Comparison of ENCODE assay signal across 17 cellular contexts in genomic region chr5:124235031-124235562, GRCh38.
"Had no signal": no experiment of that assay in that cellular context is flagged by ENCODE, and none has a peak within 500 bp of the region (broad histone marks: within the 10 kb centered on the region; RNA-seq: fewer than 3 reads in every experiment).

No MANE protein-coding gene starts in this region.

- H3K4me1 Mint-ChIP-seq: activated CD4-positive, alpha-beta T cell treated with anti-CD3 and anti-CD28 coated beads, Interleukin-2, amount 10 ng/mL, durations not matched to agents 7 days and 5 days had no signal

- H3K27ac ChIP-seq: foreskin keratinocyte, heart left ventricle, parathyroid adenoma had no signal

- H3K27ac Mint-ChIP-seq: activated CD4-positive, alpha-beta T cell treated with anti-CD3 and anti-CD28 coated beads, Interleukin-2, amount 10 ng/mL, durations not matched to agents 7 days and 5 days; activated naive CD8-positive, alpha-beta T cell; dendritic cell treated with granulocyte-macrophage colony-stimulating factor and Interleukin-4, amounts not matched to agents 40 ng/mL and 50 ng/mL, for 4 days; effector memory CD8-positive, alpha-beta T cell; stimulated activated memory B cell treated with anti-CD40 and anti-IgM and Interleukin-4, amounts not matched to agents 10 μg/mL and 1 μg/mL and 100 μg/mL, for 72 hours; T-helper 2 cell treated with Interferon-gamma antibody and Interleukin-4, amounts not matched to agents 5 μg/mL and 100 μg/mL, for 36 hours had no signal

- DNase-seq: activated CD4-positive, alpha-beta T cell treated with anti-CD3 and anti-CD28 coated beads, Interleukin-2, amount 10 ng/mL, durations not matched to agents 7 days and 5 days; activated CD4-positive, CD25-positive, alpha-beta regulatory T cell; activated CD8-positive, alpha-beta memory T cell treated with anti-CD3 and anti-CD28 coated beads, Interleukin-2, amount 50 U/mL, for 48 hours; activated gamma-delta T cell treated with Interleukin-2 at 50 U/mL for 16 hours; effector memory CD8-positive, alpha-beta T cell; foreskin keratinocyte; heart left ventricle; kidney glomerular epithelial cell; stimulated activated CD4-positive, alpha-beta T cell treated with anti-CD3 and anti-CD28 coated beads, Interleukin-12 subunit alpha, Interleukin-12 subunit beta, amount 100 ng/mL, for 4 hours; stimulated activated CD4-positive, alpha-beta T cell treated with anti-CD3 and anti-CD28 coated beads, Interleukin-2, amount 100 ng/mL, for 24 hours; trophoblast cell had no signal

- H3K9me3 Mint-ChIP-seq: activated CD4-positive, alpha-beta T cell treated with anti-CD3 and anti-CD28 coated beads, Interleukin-2, amount 10 ng/mL, durations not matched to agents 7 days and 5 days; stimulated activated memory B cell treated with anti-CD40 and anti-IgM and Interleukin-4, amounts not matched to agents 10 μg/mL and 1 μg/mL and 100 μg/mL, for 72 hours had no signal

- H3K36me3 ChIP-seq: heart left ventricle had no signal

- H3K27me3 ChIP-seq: foreskin keratinocyte, heart left ventricle had no signal

- H3K36me3 Mint-ChIP-seq: activated naive CD8-positive, alpha-beta T cell; brain; stimulated activated memory B cell treated with anti-CD40 and anti-IgM and Interleukin-4, amounts not matched to agents 10 μg/mL and 1 μg/mL and 100 μg/mL, for 72 hours had no signal

- H3K27me3 Mint-ChIP-seq: activated CD4-positive, alpha-beta T cell treated with anti-CD3 and anti-CD28 coated beads, Interleukin-2, amount 10 ng/mL, durations not matched to agents 7 days and 5 days; activated naive CD8-positive, alpha-beta T cell; dendritic cell treated with granulocyte-macrophage colony-stimulating factor and Interleukin-4, amounts not matched to agents 40 ng/mL and 50 ng/mL, for 4 days; effector memory CD8-positive, alpha-beta T cell; stimulated activated memory B cell treated with anti-CD40 and anti-IgM and Interleukin-4, amounts not matched to agents 10 μg/mL and 1 μg/mL and 100 μg/mL, for 72 hours had no signal

- H3K4me3 ChIP-seq: heart left ventricle had no signal

- ATAC-seq: effector memory CD8-positive, alpha-beta T cell; foreskin keratinocyte; heart left ventricle; stimulated activated memory B cell treated with anti-CD40 and anti-IgM and Interleukin-4, amounts not matched to agents 10 μg/mL and 1 μg/mL and 100 μg/mL, for 72 hours had no signal

- H3K4me1 ChIP-seq: foreskin keratinocyte, parathyroid adenoma had no signal

- H3K4me3 Mint-ChIP-seq: activated CD4-positive, alpha-beta T cell treated with anti-CD3 and anti-CD28 coated beads, Interleukin-2, amount 10 ng/mL, durations not matched to agents 7 days and 5 days; activated naive CD8-positive, alpha-beta T cell; dendritic cell treated with granulocyte-macrophage colony-stimulating factor and Interleukin-4, amounts not matched to agents 40 ng/mL and 50 ng/mL, for 4 days; effector memory CD8-positive, alpha-beta T cell; stimulated activated memory B cell treated with anti-CD40 and anti-IgM and Interleukin-4, amounts not matched to agents 10 μg/mL and 1 μg/mL and 100 μg/mL, for 72 hours; T-helper 2 cell treated with Interferon-gamma antibody and Interleukin-4, amounts not matched to agents 5 μg/mL and 100 μg/mL, for 36 hours had no signal
